In genomic region chr2:102336502-102336945, GRCh38 we compare ENCODE assay signal across 15 cellular contexts. TPM values are rescaled to one million over a fixed set of nuclear protein-coding genes. Genes with fewer than 3 reads are reported as not detected.
A peak's percentile ranks its signal among the peaks of the same experiment; 100 is the strongest.
DNase-seq lines count a peak whose midpoint lies in the region; ATAC-seq and TF ChIP-seq lines count a peak whose summit lies in the region.
"Had no signal": no experiment of that assay in that cellular context is flagged by ENCODE, and none has a peak within 500 bp of the region (broad histone marks: within the 10 kb centered on the region; RNA-seq: fewer than 3 reads in every experiment).

No MANE protein-coding gene starts in this region.

- no peaks in the 10 kb centered on the region for H3K79me2 ChIP-seq in PC-3 (ENCODE audit: low read length)

- TSS peak; percentile 67 for BruUV-seq in PC-3 (replicated peaks; lab: Mats Ljungman, UMichigan)

- TF ChIP-seq CTCF in PC-3 (conservative IDR thresholded peaks at IDR 0.05; ENCODE audit: low read depth, low read length) (no peak), cardiac fibroblast (IDR thresholded peaks at IDR 0.05; ENCODE audit: low read depth, low read length) (no peak), right atrium auricular region (IDR thresholded peaks at IDR 0.05) (no peak), thoracic aorta (IDR thresholded peaks at IDR 0.05) (no peak)

- no peaks in the 10 kb centered on the region for H3K9me3 ChIP-seq in PC-3 (ENCODE audit: low read length)
- no peaks in the 10 kb centered on the region for H3K9me3 ChIP-seq in right atrium auricular region
- H3K9me3 ChIP-seq in thoracic aorta = no peaks in the 10 kb centered on the region
- H3K9me3 ChIP-seq: psoas muscle had no signal

- H3F3A ChIP-seq in PC-3 (ENCODE audit: low read length, unreplicated experiment) = peaks cover 4% of the 10 kb centered on the region

- peak; percentile 87 for ATAC-seq in PC-3
- ATAC-seq in thoracic aorta (ENCODE audit: insufficient number of reproducible peaks, low FRiP score, low read depth) = peak; percentile 14

- H3K9me2 ChIP-seq in PC-3 (replicated peaks; ENCODE audit: low read length) = no peaks in the 10 kb centered on the region

- H3K27me3 ChIP-seq in PC-3 (ENCODE audit: low read length) (no peaks in the 10 kb centered on the region), right atrium auricular region (no peaks in the 10 kb centered on the region), thoracic aorta (replicated peaks; ENCODE audit: insufficient read depth) (no peaks in the 10 kb centered on the region)

- peak; percentile 94 for DNase-seq in PC-3
- DNase-seq in cardiac fibroblast (ENCODE audit: low read depth in 2 of 2) = peak; percentile 82 to 91
- DNase-seq in right atrium auricular region (ENCODE audit: low spot score) = no peak
- no peak for DNase-seq in thoracic aorta (ENCODE audit: low spot score)
- DNase-seq in NCI-H2081 treated with DMSO at 0.1 percent for 48 hours (lab: John Stamatoyannopoulos, UW) = no peak
- DNase-seq in GOT3 (lab: John Stamatoyannopoulos, UW) = no peak
- no peak for DNase-seq in MV-4-11 (lab: John Stamatoyannopoulos, UW)
- DNase-seq: activated B cell treated with CpG ODN at 0.5 μM for 24 hours; amniotic stem cell; CD4-positive, CD25-positive, alpha-beta regulatory T cell; glutamatergic neuron; naive B cell; stimulated activated CD4-positive, alpha-beta T cell treated with anti-CD3 and anti-CD28 coated beads, Interleukin-2, amount 100 ng/mL, for 24 hours had no signal

- intact Hi-C loops in PC-3 (cut with micrococcal nuclease) = no loop called here

- peak overlapping the region; percentile 45; the same call in 1 of the 2 replicates for H2AFZ ChIP-seq in PC-3 (ENCODE audit: low read length)

- no peaks in the 10 kb centered on the region for H4K20me1 ChIP-seq in PC-3 (ENCODE audit: low read length)

- peak overlapping the region; percentile 99 for H3K27ac ChIP-seq in PC-3 (ENCODE audit: low read length)
- H3K27ac ChIP-seq in right atrium auricular region = peak overlapping the region; percentile 54 to 55
- H3K27ac ChIP-seq in thoracic aorta = peak overlapping the region; percentile 29 to 30
- H3K27ac ChIP-seq: psoas muscle had no signal

- H3K4me2 ChIP-seq in PC-3 (ENCODE audit: low read length) = peak overlapping the region; percentile 86

- peaks cover 42% of the 10 kb centered on the region for H3K4me1 ChIP-seq in PC-3 (ENCODE audit: insufficient read depth, low read length)
- H3K4me1 ChIP-seq in right atrium auricular region = peaks cover 0 to 7% of the 10 kb centered on the region in 2 donors
- H3K4me1 ChIP-seq in thoracic aorta (ENCODE audit: control insufficient read depth in 1 of 2, low read depth in 2 of 2) = peaks cover 7 to 28% of the 10 kb centered on the region in 2 donors

- H3K4me3 ChIP-seq in PC-3 (ENCODE audit: low read length) (peak overlapping the region; percentile 62), cardiac fibroblast (replicated peaks in 1 of 2; ENCODE audit: low read depth in 2 of 2, low read length in 2 of 2) (peak overlapping the region in 1 of 2 donors; percentile 22), right atrium auricular region (peak overlapping the region in 1 of 2 donors; percentile 10), thoracic aorta (peak overlapping the region; percentile 11)
- H3K4me3 ChIP-seq: psoas muscle had no signal

- POLR2A ChIA-PET in PC-3 (lab: Charles Lee; ENCODE audit: unreplicated experiment) = interaction anchor here (0.6 to 0.7 kb wide), 4 partner anchors 52 to 1084 kb away, joined by 3 to 8 read pairs (median 5); partner anchors contain the start of gene CNOT11

- peak overlapping the region; percentile 85 for H3K9ac ChIP-seq in PC-3 (ENCODE audit: low read length)

- H3K36me3 ChIP-seq in PC-3 (ENCODE audit: low read depth, low read length) (no peaks in the 10 kb centered on the region), right atrium auricular region (no peaks in the 10 kb centered on the region), thoracic aorta (no peaks in the 10 kb centered on the region)

- CTCF ChIA-PET in PC-3 (lab: Charles Lee) = interaction anchor here (0.6 to 1.6 kb wide), 4 partner anchors 51 to 87 kb away, joined by 3 to 6 read pairs (median 4); no protein-coding TSS in a partner anchor

RNA-seq across cellular contexts. Expression of gene IL18R1, which starts 19.1 kb away (rescaled TPM):
- total RNA-seq in PC-3 (2014; rRNA removed) (1.2 and 3.6 TPM in 2 replicates), right atrium auricular region (1 to 10 TPM; 1.9 to 5.0 TPM), thoracic aorta (10 to 100 TPM in 1 of 2 donors, 1 to 10 TPM in 1; 9.3 to 22.2 TPM)

RNA-seq across cellular contexts. Expression of gene IL1RL1, which starts 25.2 kb away (rescaled TPM):
- total RNA-seq in PC-3 (2014; rRNA removed) (4.9 and 5.7 TPM in 2 replicates), right atrium auricular region (10 to 100 TPM in 1 of 2 donors, 1 to 10 TPM in 1; 4.8 to 65.3 TPM), thoracic aorta (10 to 100 TPM; 22.2 to 32.8 TPM)
- total RNA-seq: activated B cell treated with CpG ODN at 0.5 μM for 24 hours, HT1080 had no signal

Comparison
In these comparisons a context has a peak if more than half of its experiments do, and no peak if none do; other contexts are left out.
1. DNase-seq: peak in PC-3 (single experiment) and cardiac fibroblast (2 of 2); none in right atrium auricular region (single experiment), thoracic aorta (single experiment), NCI-H2081 treated with DMSO at 0.1 percent for 48 hours (single experiment), GOT3 (single experiment) and MV-4-11 (single experiment).
2. H3K27ac ChIP-seq: peak in every context shown above with its lines; median percentile 99 in PC-3; 54 in right atrium auricular region; 30 in thoracic aorta.